In genomic region chr20:57708694-57709673, GRCh38 we compare ENCODE assay signal across 8 cellular contexts. TPM values are rescaled to one million over a fixed set of nuclear protein-coding genes. Genes with fewer than 3 reads are reported as not detected.
DNase-seq lines count a peak whose midpoint lies in the region; ATAC-seq and TF ChIP-seq lines count a peak whose summit lies in the region.

No MANE protein-coding gene starts in this region.

- no peaks in the 10 kb centered on the region for H3F3A ChIP-seq in PC-3 (ENCODE audit: low read length, unreplicated experiment)

- TF ChIP-seq CTCF in GM06990 (IDR thresholded peaks at IDR 0.05; ENCODE audit: insufficient read depth, low read length, poor library complexity, severe bottlenecking) (no peak), PC-3 (conservative IDR thresholded peaks at IDR 0.05; ENCODE audit: low read depth, low read length) (no peak)

- H3K79me2 ChIP-seq in PC-3 (ENCODE audit: low read length), result peaks cover 91% of the 10 kb centered on the region

- peak; percentile 1 for ATAC-seq in PC-3

- H3K27ac ChIP-seq in PC-3 (ENCODE audit: low read length), result peak overlapping the region; percentile 51

- no peaks in the 10 kb centered on the region for H3K36me3 ChIP-seq in GM06990 (ENCODE audit: control insufficient read depth, insufficient read depth, low read length)
- peaks cover 19% of the 10 kb centered on the region for H3K36me3 ChIP-seq in PC-3 (ENCODE audit: low read depth, low read length)

- POLR2A ChIA-PET in PC-3 (lab: Charles Lee; ENCODE audit: unreplicated experiment), result interaction anchor here (0.6 kb wide), 2 partner anchors 56 to 273 kb away, joined by 3 to 5 read pairs; no protein-coding TSS in a partner anchor

- peak overlapping the region; percentile 95 for H3K4me2 ChIP-seq in PC-3 (ENCODE audit: low read length)

- TSS peak; percentile 62 for BruUV-seq in PC-3 (replicated peaks; lab: Mats Ljungman, UMichigan)

- no peaks in the 10 kb centered on the region for H3K9me3 ChIP-seq in PC-3 (ENCODE audit: low read length)

- peaks cover 49% of the 10 kb centered on the region for H4K20me1 ChIP-seq in PC-3 (ENCODE audit: low read length)

- DNase-seq in GM06990 (ENCODE audit: extremely low read depth, insufficient read length), result no peak
- no peak for DNase-seq in PC-3
- peak; percentile 25 for DNase-seq in amniotic epithelial cell (ENCODE audit: low read depth)
- DNase-seq in iPS-NIHi11 (ENCODE audit: low spot score), result peak; percentile 55
- DNase-seq in stimulated activated CD4-positive, alpha-beta T cell treated with anti-CD3 and anti-CD28 coated beads, TNF-alpha, amount 100 ng/mL, for 1 hour (ENCODE audit: low read depth in 3 of 3, low spot score in 1 of 3), result peak in 2 of 3 donors; percentile 13 to 31
- DNase-seq in NCI-H2171 (lab: John Stamatoyannopoulos, UW), result no peak
- no peak for DNase-seq in kidney glomerular epithelial cell (lab: John Stamatoyannopoulos, UW)
- DNase-seq in SKM-1 (lab: John Stamatoyannopoulos, UW; ENCODE audit: unreplicated experiment), result no peak

- peak overlapping the region; percentile 63 for H3K4me3 ChIP-seq in GM06990 (replicated peaks; ENCODE audit: low read depth, low read length)
- H3K4me3 ChIP-seq in PC-3 (ENCODE audit: low read length), result peak overlapping the region; percentile 93

- no peaks in the 10 kb centered on the region; the same call in 1 of the 2 replicates for H3K27me3 ChIP-seq in GM06990 (replicated peaks; ENCODE audit: control insufficient read depth, insufficient read depth, low read length)
- H3K27me3 ChIP-seq in PC-3 (ENCODE audit: low read length), result no peaks in the 10 kb centered on the region

- no peaks in the 10 kb centered on the region for H3K9me2 ChIP-seq in PC-3 (replicated peaks; ENCODE audit: low read length)

- intact Hi-C loops in PC-3 (cut with micrococcal nuclease), result loop anchor here (1.0 kb wide), 1 partner anchor 11 kb away; no protein-coding TSS in a partner anchor

- no peak overlapping the region for H2AFZ ChIP-seq in PC-3 (ENCODE audit: low read length)

- peaks cover 60% of the 10 kb centered on the region for H3K4me1 ChIP-seq in PC-3 (ENCODE audit: insufficient read depth, low read length)

- CTCF ChIA-PET in PC-3 (lab: Charles Lee), result interaction anchor here (0.5 kb wide), 1 partner anchor 54 kb away, joined by 12 read pairs; no protein-coding TSS in a partner anchor

- peak overlapping the region; percentile 90 for H3K9ac ChIP-seq in PC-3 (ENCODE audit: low read length)

RNA-seq across cellular contexts. Expression of gene PMEPA1, which starts 0.8 kb away (rescaled TPM):
- total RNA-seq in PC-3 (2014; rRNA removed), result 21.9 and 29.3 TPM in 2 replicates

Comparison
In these comparisons a context has a peak if more than half of its experiments do, and no peak if none do; other contexts are left out.
1. DNase-seq: peak in amniotic epithelial cell (single experiment), iPS-NIHi11 (single experiment) and stimulated activated CD4-positive, alpha-beta T cell treated with anti-CD3 and anti-CD28 coated beads, TNF-alpha, amount 100 ng/mL, for 1 hour (2 of 3); none in GM06990 (single experiment), PC-3 (single experiment), NCI-H2171 (single experiment), kidney glomerular epithelial cell (single experiment) and SKM-1 (single experiment).